Comparison of ENCODE assay signal across 24 cellular contexts in the genomic region with DNA sequence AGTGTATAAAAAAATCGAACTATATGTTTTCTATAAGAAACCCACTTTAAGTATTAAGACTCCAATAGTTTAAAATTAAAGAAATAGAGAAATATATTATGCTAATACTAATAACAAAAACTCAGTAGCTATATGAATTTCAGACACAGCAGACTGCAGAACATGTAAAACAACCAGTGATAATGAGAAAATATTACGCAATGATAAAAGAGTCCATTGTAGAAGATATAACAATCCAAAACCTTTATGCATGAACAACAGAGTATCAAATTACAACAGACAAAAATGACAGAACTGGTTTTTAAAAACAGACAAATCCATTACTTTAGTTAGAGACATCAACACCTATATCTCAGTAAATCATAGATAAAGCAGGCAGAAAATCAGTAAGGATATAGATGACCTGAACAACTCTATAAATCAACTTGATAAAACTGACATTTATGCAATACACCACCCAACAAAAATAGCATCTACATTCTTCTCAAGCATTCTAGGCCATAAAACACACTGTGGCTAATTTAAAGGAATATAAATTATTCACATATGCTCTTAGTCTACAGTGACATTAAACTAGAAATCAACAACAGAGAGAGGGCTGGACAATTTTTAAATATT.
"Had no signal": no experiment of that assay in that cellular context is flagged by ENCODE, and none has a peak within 500 bp of the region (broad histone marks: within the 10 kb centered on the region; RNA-seq: fewer than 3 reads in every experiment).

No MANE protein-coding gene starts in this region.

- H3K4me3 ChIP-seq: body of pancreas, cardiac muscle cell, esophagus squamous epithelium, gastrocnemius medialis, ovary, psoas muscle, right atrium auricular region, upper lobe of left lung had no signal

- H3K27me3 ChIP-seq: body of pancreas, cardiac muscle cell, esophagus squamous epithelium, gastrocnemius medialis, neutrophil, right atrium auricular region, upper lobe of left lung had no signal

- H3K36me3 ChIP-seq: cardiac muscle cell, esophagus squamous epithelium, gastrocnemius medialis, neutrophil, ovary, right atrium auricular region, upper lobe of left lung had no signal

- ATAC-seq: activated CD4-positive, alpha-beta T cell treated with anti-CD3 and anti-CD28 coated beads for 36 hours; activated T-cell treated with anti-CD3 and anti-CD28 coated beads, Interleukin-2, amount 50 U/mL, for 4 hours; body of pancreas; gastrocnemius medialis; left ventricle myocardium superior; psoas muscle had no signal

- H3K9me3 ChIP-seq: body of pancreas, esophagus squamous epithelium, gastrocnemius medialis, neutrophil, ovary, psoas muscle, upper lobe of left lung had no signal

- H3K27ac ChIP-seq: body of pancreas, cardiac muscle cell, esophagus squamous epithelium, gastrocnemius medialis, neutrophil, ovary, psoas muscle, right atrium auricular region, upper lobe of left lung had no signal

- DNase-seq: activated B cell treated with CpG ODN at 0.5 μM for 24 hours; activated CD4-positive, alpha-beta T cell treated with anti-CD3 and anti-CD28 coated beads for 36 hours; activated CD4-positive, alpha-beta T cell treated with anti-CD3 and anti-CD28 coated beads, Interleukin-2, amount 50 U/mL, for 4 hours; activated CD8-positive, alpha-beta memory T cell treated with anti-CD3 and anti-CD28 coated beads for 24 hours; activated CD8-positive, alpha-beta memory T cell treated with anti-CD3 and anti-CD28 coated beads, Interleukin-2, amount 50 U/mL, for 4 hours; activated naive CD4-positive, alpha-beta T cell; activated T-cell treated with anti-CD3 and anti-CD28 coated beads, Interleukin-2, amount 50 U/mL, for 4 hours; amniotic stem cell; body of pancreas; cortex of kidney; endodermal cell; esophagus squamous epithelium; gastrocnemius medialis; hypothalamus; left ventricle myocardium superior; ovary; psoas muscle; stimulated activated CD4-positive, alpha-beta T cell treated with anti-CD3 and anti-CD28 coated beads, Interleukin-4, amount 100 ng/mL, for 24 hours; stimulated activated naive CD4-positive, alpha-beta T cell treated with Interleukin-2 at 50 U/mL for 16 hours; T1000; upper lobe of left lung had no signal

- H3K4me1 ChIP-seq: body of pancreas, esophagus squamous epithelium, gastrocnemius medialis, psoas muscle, right atrium auricular region, upper lobe of left lung had no signal
